ENCODE assay signal across 20 cellular contexts in the genomic region with DNA sequence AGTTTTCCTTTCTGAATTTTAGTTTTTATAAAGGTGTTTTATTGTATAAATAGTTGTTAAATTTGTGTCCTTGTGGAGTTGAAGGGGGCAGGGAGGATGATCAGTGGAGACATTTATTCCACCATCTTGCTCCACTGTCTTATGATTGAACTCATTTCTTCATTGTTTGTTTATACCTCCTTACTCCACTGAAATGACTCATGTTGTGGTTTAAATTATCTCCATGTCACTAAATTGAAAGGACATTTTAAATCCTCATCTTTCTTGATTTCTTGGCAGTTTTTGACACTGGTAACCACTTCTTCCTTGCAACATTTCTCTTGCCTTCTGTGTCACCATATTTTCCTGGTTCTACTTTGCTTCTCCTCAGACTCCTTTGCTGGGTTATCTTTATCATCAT. TPM values are rescaled to one million over a fixed set of nuclear protein-coding genes. Genes with fewer than 3 reads are reported as not detected.
DNase-seq lines count a peak whose midpoint lies in the region; ATAC-seq and TF ChIP-seq lines count a peak whose summit lies in the region.
"Had no signal": no experiment of that assay in that cellular context is flagged by ENCODE, and none has a peak within 500 bp of the region (broad histone marks: within the 10 kb centered on the region; RNA-seq: fewer than 3 reads in every experiment).

No MANE protein-coding gene starts in this region.

- H3K4me3 Mint-ChIP-seq in nephron progenitor cell, result no peak overlapping the region
- no peak overlapping the region for H3K4me3 Mint-ChIP-seq in activated CD8-positive, alpha-beta T cell treated with anti-CD3 and anti-CD28 coated beads for 36 hours
- H3K4me3 Mint-ChIP-seq: B cell; CD4-positive, alpha-beta T cell had no signal

- CTCF ChIA-PET in activated CD8-positive, alpha-beta T cell treated with anti-CD3 and anti-CD28 coated beads for 36 hours (lab: Charles Lee), result no interaction called here

- no peak for ATAC-seq in activated CD8-positive, alpha-beta T cell treated with anti-CD3 and anti-CD28 coated beads for 36 hours
- ATAC-seq in GM21528 (IDR thresholded peaks at IDR 0.05; ENCODE audit: low FRiP score, unreplicated experiment), result no peak

- H3K27ac Mint-ChIP-seq in nephron progenitor cell, result peak overlapping the region; percentile 12
- H3K27ac Mint-ChIP-seq in activated CD8-positive, alpha-beta T cell treated with anti-CD3 and anti-CD28 coated beads for 36 hours, result no peak overlapping the region
- H3K27ac Mint-ChIP-seq: B cell; CD4-positive, alpha-beta T cell had no signal

- intact Hi-C loops in activated CD8-positive, alpha-beta T cell treated with anti-CD3 and anti-CD28 coated beads for 36 hours (cut with micrococcal nuclease), result no loop called here

- POLR2A ChIA-PET in activated CD8-positive, alpha-beta T cell treated with anti-CD3 and anti-CD28 coated beads for 36 hours (lab: Charles Lee), result no interaction called here

- no peaks in the 10 kb centered on the region for H3K36me3 Mint-ChIP-seq in nephron progenitor cell (ENCODE audit: low read depth)
- H3K36me3 Mint-ChIP-seq in activated CD8-positive, alpha-beta T cell treated with anti-CD3 and anti-CD28 coated beads for 36 hours (ENCODE audit: low read depth), result no peaks in the 10 kb centered on the region

- no peak overlapping the region for H3K4me3 ChIP-seq in epithelial cell of esophagus (ENCODE audit: low read length)
- H3K4me3 ChIP-seq: SK-N-MC had no signal

- TF ChIP-seq CTCF in epithelial cell of esophagus (IDR thresholded peaks at IDR 0.05; ENCODE audit: insufficient read depth, low read depth, low read length, missing control alignments), result no peak
- no peak for TF ChIP-seq CTCF in nephron progenitor cell (IDR thresholded peaks at IDR 0.05)
- no peak for TF ChIP-seq CTCF in activated CD8-positive, alpha-beta T cell treated with anti-CD3 and anti-CD28 coated beads for 36 hours (IDR thresholded peaks at IDR 0.05)

- DNase-seq in ELR (ENCODE audit: low read depth), result peak; percentile 40
- DNase-seq in M059J (ENCODE audit: low read depth), result peak; percentile 76
- DNase-seq in epithelial cell of esophagus (ENCODE audit: low read depth), result peak; percentile 5
- no peak for DNase-seq in nephron progenitor cell
- DNase-seq in activated CD8-positive, alpha-beta T cell treated with anti-CD3 and anti-CD28 coated beads for 36 hours, result no peak
- no peak for DNase-seq in DMS79 treated with DMSO at 0.1 percent for 48 hours (lab: John Stamatoyannopoulos, UW)
- DNase-seq: ACHN; Calu3; CD4-positive, alpha-beta T cell; DND-41; H7; NCI-H1092 treated with DMSO at 0.1 percent for 48 hours; NCI-H1694 treated with DMSO at 0.1 percent for 48 hours; NCI-H345; NCI-H69; NK-92 treated with Interleukin-12 subunit alpha and Interleukin-12 subunit beta, amount 100 ng/mL, for 24 hours had no signal

- H3K9me3 Mint-ChIP-seq in nephron progenitor cell, result peaks cover 16% of the 10 kb centered on the region
- H3K9me3 Mint-ChIP-seq in activated CD8-positive, alpha-beta T cell treated with anti-CD3 and anti-CD28 coated beads for 36 hours, result peaks cover 3% of the 10 kb centered on the region

- peaks cover 4% of the 10 kb centered on the region for H3K27me3 Mint-ChIP-seq in nephron progenitor cell (ENCODE audit: low read depth, poor library complexity)
- H3K27me3 Mint-ChIP-seq in activated CD8-positive, alpha-beta T cell treated with anti-CD3 and anti-CD28 coated beads for 36 hours, result peaks cover 4% of the 10 kb centered on the region

- H3K4me1 Mint-ChIP-seq in nephron progenitor cell, result no peaks in the 10 kb centered on the region
- H3K4me1 Mint-ChIP-seq in activated CD8-positive, alpha-beta T cell treated with anti-CD3 and anti-CD28 coated beads for 36 hours (ENCODE audit: low read depth), result no peaks in the 10 kb centered on the region
- H3K4me1 Mint-ChIP-seq: B cell had no signal

RNA-seq across cellular contexts. Expression of gene FERMT2, which starts 23.6 kb away (rescaled TPM):
- 64.2 and 80.1 TPM in 2 replicates for total RNA-seq in M059J (2014; rRNA removed; shearing (Covaris generic))
- 1 to 10 TPM in 1 of 2 experiments, under 1 TPM in 1; 0.77 to 1.0 TPM for total RNA-seq in activated CD8-positive, alpha-beta T cell treated with anti-CD3 and anti-CD28 coated beads for 36 hours
- total RNA-seq: HT-29 had no signal

Comparison
In these comparisons a context has a peak if more than half of its experiments do, and no peak if none do; other contexts are left out.
1. DNase-seq: peak in ELR (single experiment), M059J (single experiment) and epithelial cell of esophagus (single experiment); none in nephron progenitor cell (single experiment), activated CD8-positive, alpha-beta T cell treated with anti-CD3 and anti-CD28 coated beads for 36 hours (single experiment) and DMS79 treated with DMSO at 0.1 percent for 48 hours (single experiment).
2. RNA of gene FERMT2, which starts 23.6 kb away (total RNA-seq): 64.2 to 80.1 TPM in M059J; 0.77 to 1.0 TPM in activated CD8-positive, alpha-beta T cell treated with anti-CD3 and anti-CD28 coated beads for 36 hours; every median in the first group is over 10 times any median in the second.